ENCODE assay signal across 21 cellular contexts in the genomic region with DNA sequence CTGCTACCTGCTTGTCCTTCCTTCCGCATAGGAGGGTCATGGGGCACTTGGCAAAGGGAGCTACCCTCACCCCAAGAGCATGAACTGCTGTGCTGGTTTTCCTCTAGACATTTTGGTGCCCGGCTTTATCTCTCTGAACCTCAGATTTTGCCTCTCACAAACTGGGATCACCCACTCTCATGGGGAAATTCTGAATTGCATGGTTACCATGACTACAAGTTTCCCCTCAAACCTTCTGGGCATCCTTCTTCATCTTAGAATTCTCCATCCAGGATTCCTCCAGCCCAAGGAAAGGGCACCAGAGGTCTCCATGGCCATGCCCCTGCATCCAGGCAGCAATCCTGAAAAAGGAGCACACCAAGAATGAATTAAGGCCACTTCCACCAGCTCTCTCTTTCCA.
"Had no signal": no experiment of that assay in that cellular context is flagged by ENCODE, and none has a peak within 500 bp of the region (broad histone marks: within the 10 kb centered on the region; RNA-seq: fewer than 3 reads in every experiment).

No MANE protein-coding gene starts in this region.

- DNase-seq: activated CD4-positive, alpha-beta memory T cell treated with anti-CD3 and anti-CD28 coated beads for 36 hours; activated CD4-positive, alpha-beta T cell treated with anti-CD3 and anti-CD28 coated beads, Interleukin-2, amount 10 ng/mL, durations not matched to agents 7 days and 5 days; activated CD4-positive, CD25-positive, alpha-beta regulatory T cell; activated gamma-delta T cell treated with Interleukin-2 at 50 U/mL for 16 hours; activated naive CD4-positive, alpha-beta T cell treated with anti-CD3 and anti-CD28 coated beads, Interleukin-2, amount 10 ng/mL, durations not matched to agents 7 days and 5 days; activated naive CD8-positive, alpha-beta T cell treated with anti-CD3 and anti-CD28 coated beads for 36 hours; activated T-cell treated with anti-CD3 and anti-CD28 coated beads for 4 hours; activated T-cell treated with anti-CD3 and anti-CD28 coated beads, Interleukin-2, amount 50 U/mL, for 48 hours; MG63; NCI-H1092 treated with DMSO at 0.1 percent for 48 hours; NCI-H1436; NCI-H1694 treated with DMSO at 0.1 percent for 48 hours; NCI-H2029 treated with DMSO at 0.1 percent for 48 hours; NCI-H510A; NCI-H82; RPMI8226; T-cell; T-helper 2 cell; T1000 had no signal

- H3K36me3 ChIP-seq: MG63 had no signal

- H3K4me3 ChIP-seq: MG63, SK-N-MC had no signal

- H3K36me3 Mint-ChIP-seq: activated CD4-positive, alpha-beta memory T cell treated with anti-CD3 and anti-CD28 coated beads for 36 hours; activated naive CD4-positive, alpha-beta T cell treated with anti-CD3 and anti-CD28 coated beads, Interleukin-2, amount 10 ng/mL, durations not matched to agents 7 days and 5 days; activated naive CD8-positive, alpha-beta T cell treated with anti-CD3 and anti-CD28 coated beads for 36 hours; T-cell had no signal

- H3K9me3 ChIP-seq: MG63 had no signal

- H3K4me1 Mint-ChIP-seq: activated CD4-positive, alpha-beta T cell treated with anti-CD3 and anti-CD28 coated beads, Interleukin-2, amount 10 ng/mL, durations not matched to agents 7 days and 5 days; activated naive CD4-positive, alpha-beta T cell treated with anti-CD3 and anti-CD28 coated beads, Interleukin-2, amount 10 ng/mL, durations not matched to agents 7 days and 5 days; activated naive CD8-positive, alpha-beta T cell treated with anti-CD3 and anti-CD28 coated beads for 36 hours; T-cell had no signal

- H3K4me3 Mint-ChIP-seq: activated CD4-positive, alpha-beta memory T cell treated with anti-CD3 and anti-CD28 coated beads for 36 hours; activated CD4-positive, alpha-beta T cell treated with anti-CD3 and anti-CD28 coated beads, Interleukin-2, amount 10 ng/mL, durations not matched to agents 7 days and 5 days; activated naive CD4-positive, alpha-beta T cell treated with anti-CD3 and anti-CD28 coated beads, Interleukin-2, amount 10 ng/mL, durations not matched to agents 7 days and 5 days; activated naive CD8-positive, alpha-beta T cell treated with anti-CD3 and anti-CD28 coated beads for 36 hours; T-cell had no signal

- H3K27ac Mint-ChIP-seq: activated CD4-positive, alpha-beta memory T cell treated with anti-CD3 and anti-CD28 coated beads for 36 hours; activated CD4-positive, alpha-beta T cell treated with anti-CD3 and anti-CD28 coated beads, Interleukin-2, amount 10 ng/mL, durations not matched to agents 7 days and 5 days; activated naive CD4-positive, alpha-beta T cell treated with anti-CD3 and anti-CD28 coated beads, Interleukin-2, amount 10 ng/mL, durations not matched to agents 7 days and 5 days; activated naive CD8-positive, alpha-beta T cell treated with anti-CD3 and anti-CD28 coated beads for 36 hours; activated T-helper 2 cell treated with anti-CD3 and anti-CD28 coated beads, Interferon-gamma antibody, Interleukin-2, Interleukin-4, amounts not matched to agents 10 μg/mL and 5 μg/mL and 100 μg/mL, durations not matched to agents 14 hours and 24 hours and 36 hours; T-cell had no signal

- H3K9me3 Mint-ChIP-seq: activated CD4-positive, alpha-beta T cell treated with anti-CD3 and anti-CD28 coated beads, Interleukin-2, amount 10 ng/mL, durations not matched to agents 7 days and 5 days; activated naive CD4-positive, alpha-beta T cell treated with anti-CD3 and anti-CD28 coated beads, Interleukin-2, amount 10 ng/mL, durations not matched to agents 7 days and 5 days; activated T-helper 2 cell treated with anti-CD3 and anti-CD28 coated beads, Interferon-gamma antibody, Interleukin-2, Interleukin-4, amounts not matched to agents 10 μg/mL and 5 μg/mL and 100 μg/mL, durations not matched to agents 14 hours and 24 hours and 36 hours had no signal

- H3K27ac ChIP-seq: SK-N-MC had no signal
